Comparison of ENCODE assay signal across 13 cellular contexts in genomic region chr22:32622762-32623147, GRCh38.
DNase-seq lines count a peak whose midpoint lies in the region; ATAC-seq, FAIRE-seq and TF ChIP-seq lines count a peak whose summit lies in the region.
"Had no signal": no experiment of that assay in that cellular context is flagged by ENCODE, and none has a peak within 500 bp of the region (broad histone marks: within the 10 kb centered on the region; RNA-seq: fewer than 3 reads in every experiment).

No MANE protein-coding gene starts in this region.

- H3K36me3 Mint-ChIP-seq in astrocyte (ENCODE audit: low read depth, unreplicated experiment), result peaks cover 4% of the 10 kb centered on the region

- WGBS in right lobe of liver (ENCODE audit: insufficient coverage, low coverage, low lambda C conversion rate, missing lambda C conversion rate), result 45% methylated on average over 3 of the region's 3 CpGs
- 59 to 79% methylated on average over 3 of the region's 3 CpGs for WGBS in sigmoid colon, 2 donors

- no peaks in the 10 kb centered on the region for H3K27me3 Mint-ChIP-seq in astrocyte (ENCODE audit: low read depth, unreplicated experiment)

- H3K27me3 ChIP-seq in astrocyte (ENCODE audit: insufficient read depth, low read length) (peaks cover 11% of the 10 kb centered on the region), right lobe of liver (no peaks in the 10 kb centered on the region), sigmoid colon (no peaks in the 10 kb centered on the region)

- ATAC-seq in right lobe of liver, result peak in 1 of 4 donors; percentile 2

- peaks cover 14% of the 10 kb centered on the region for H3K4me1 Mint-ChIP-seq in astrocyte (ENCODE audit: low read depth, unreplicated experiment)

- H3K27ac Mint-ChIP-seq in astrocyte (ENCODE audit: unreplicated experiment), result peak overlapping the region; percentile 98
- H3K27ac Mint-ChIP-seq: activated CD4-positive, alpha-beta memory T cell treated with anti-CD3 and anti-CD28 coated beads, Interleukin-2, amount 10 ng/mL, durations not matched to agents 7 days and 5 days; T-helper 1 cell treated with Interleukin-12 subunit alpha and Interleukin-12 subunit beta and Interleukin-4 antibody, amounts not matched to agents 30 μg/mL and 1 μg/mL, for 36 hours had no signal

- peak overlapping the region; percentile 66 for H3K4me2 ChIP-seq in astrocyte (ENCODE audit: low read length)

- no peaks in the 10 kb centered on the region for H3K36me3 ChIP-seq in ES-I3 (ENCODE audit: insufficient read depth, low read length)
- no peaks in the 10 kb centered on the region for H3K36me3 ChIP-seq in astrocyte (ENCODE audit: insufficient read depth, low read length)
- H3K36me3 ChIP-seq in right lobe of liver, result no peaks in the 10 kb centered on the region
- H3K36me3 ChIP-seq in sigmoid colon, result no peaks in the 10 kb centered on the region

- TF ChIP-seq POLR2A in right lobe of liver (IDR thresholded peaks at IDR 0.05), result no peak
- TF ChIP-seq POLR2A in sigmoid colon (IDR thresholded peaks at IDR 0.05), result no peak

- H3K9ac ChIP-seq in ES-I3 (ENCODE audit: low read depth, low read length), result peak overlapping the region; percentile 18; the same call in 1 of the 2 replicates
- H3K9ac ChIP-seq in astrocyte (ENCODE audit: low read length), result no peak overlapping the region

- H3K27ac ChIP-seq in astrocyte (ENCODE audit: low read depth, low read length) (no peak overlapping the region), right lobe of liver (peak overlapping the region; percentile 18 to 45 (median 45)), sigmoid colon (peak overlapping the region; percentile 72 to 88 (median 82))
- H3K27ac ChIP-seq: epithelial cell of prostate had no signal

- H3K4me3 ChIP-seq in astrocyte (ENCODE audit: insufficient read depth, low read depth, low read length) (no peak overlapping the region), right lobe of liver (no peak overlapping the region), sigmoid colon (no peak overlapping the region)
- H3K4me3 ChIP-seq: mucosa of descending colon had no signal

- peaks cover 4% of the 10 kb centered on the region; the same call in 1 of the 2 replicates for H3K9me3 ChIP-seq in ES-I3 (ENCODE audit: control insufficient read depth, insufficient read depth, low read length)
- peaks cover 12% of the 10 kb centered on the region for H3K9me3 ChIP-seq in astrocyte (ENCODE audit: insufficient read depth, low read depth, low read length)
- H3K9me3 ChIP-seq in right lobe of liver, result no peaks in the 10 kb centered on the region
- no peaks in the 10 kb centered on the region for H3K9me3 ChIP-seq in sigmoid colon
- H3K9me3 ChIP-seq: mucosa of descending colon had no signal

- TF ChIP-seq CTCF in astrocyte (IDR thresholded peaks at IDR 0.05; ENCODE audit: insufficient read depth, low read depth, low read length) (no peak), right lobe of liver (IDR thresholded peaks at IDR 0.05) (no peak), sigmoid colon (IDR thresholded peaks at IDR 0.05) (no peak)

- H3K79me2 ChIP-seq in astrocyte (ENCODE audit: insufficient read depth, low read length), result no peaks in the 10 kb centered on the region

- no peak for TF ChIP-seq EP300 in sigmoid colon (IDR thresholded peaks at IDR 0.05)

- FAIRE-seq in astrocyte (lab: Jason Lieb, UNC), result no peak

- intact Hi-C loops in right lobe of liver (cut with DNase I) (no loop called here), sigmoid colon (cut with DNase I) (loop anchor here (5.0 kb wide), 1 partner anchor 175 kb away; no protein-coding TSS in a partner anchor)

- peak overlapping the region; percentile 28 for H3K4me3 Mint-ChIP-seq in astrocyte (ENCODE audit: unreplicated experiment)
- H3K4me3 Mint-ChIP-seq: activated CD4-positive, alpha-beta memory T cell treated with anti-CD3 and anti-CD28 coated beads, Interleukin-2, amount 10 ng/mL, durations not matched to agents 7 days and 5 days; T-helper 1 cell treated with Interleukin-12 subunit alpha and Interleukin-12 subunit beta and Interleukin-4 antibody, amounts not matched to agents 30 μg/mL and 1 μg/mL, for 36 hours had no signal

- H2AFZ ChIP-seq in astrocyte (ENCODE audit: low read depth, low read length), result no peak overlapping the region

- DNase-seq in astrocyte (ENCODE audit: low read depth), result no peak
- DNase-seq in right lobe of liver, result no peak
- no peak for DNase-seq in sigmoid colon
- DNase-seq in NCI-H2081 treated with DMSO at 0.1 percent for 48 hours (lab: John Stamatoyannopoulos, UW), result no peak
- no peak for DNase-seq in NCI-H2107 treated with DMSO at 0.1 percent for 48 hours (lab: John Stamatoyannopoulos, UW; ENCODE audit: unreplicated experiment)
- DNase-seq in DMS53 (lab: John Stamatoyannopoulos, UW), result no peak
- no peak for DNase-seq in RKO (ENCODE audit: low spot score)
- DNase-seq: activated CD4-positive, alpha-beta memory T cell treated with anti-CD3 and anti-CD28 coated beads, Interleukin-2, amount 10 ng/mL, durations not matched to agents 7 days and 5 days; activated gamma-delta T cell treated with Interleukin-2 at 50 U/mL for 16 hours had no signal

- peaks cover 16% of the 10 kb centered on the region for H3K9me3 Mint-ChIP-seq in astrocyte (ENCODE audit: unreplicated experiment)

- H3K4me1 ChIP-seq in ES-I3 (ENCODE audit: insufficient read depth, low read length), result peaks cover 19% of the 10 kb centered on the region
- H3K4me1 ChIP-seq in astrocyte (ENCODE audit: insufficient read depth, low read length), result peaks cover 14% of the 10 kb centered on the region
- peaks cover 2 to 47% (median 16%) of the 10 kb centered on the region in 4 donors for H3K4me1 ChIP-seq in right lobe of liver
- H3K4me1 ChIP-seq in sigmoid colon, result peaks cover 0 to 53% (median 49%) of the 10 kb centered on the region in 4 donors

- no peaks in the 10 kb centered on the region for H4K20me1 ChIP-seq in astrocyte (ENCODE audit: insufficient read depth, low read length)
